In genomic region chr14:83483063-83483462, GRCh38 we compare ENCODE assay signal across 21 cellular contexts.
DNase-seq lines count a peak whose midpoint lies in the region; ATAC-seq, FAIRE-seq and TF ChIP-seq lines count a peak whose summit lies in the region.
"Had no signal": no experiment of that assay in that cellular context is flagged by ENCODE, and none has a peak within 500 bp of the region (broad histone marks: within the 10 kb centered on the region; RNA-seq: fewer than 3 reads in every experiment).

No MANE protein-coding gene starts in this region.

- H3K4me3 ChIP-seq in fibroblast of villous mesenchyme (ENCODE audit: low read depth, low read length) = no peak overlapping the region
- H3K4me3 ChIP-seq: adrenal gland, mucosa of descending colon, stomach, upper lobe of right lung had no signal

- ATAC-seq in HG02763 (IDR thresholded peaks at IDR 0.05; ENCODE audit: unreplicated experiment) = no peak
- ATAC-seq: effector memory CD8-positive, alpha-beta T cell; HCT116; mucosa of descending colon; T-cell; upper lobe of right lung had no signal

- no peak for TF ChIP-seq CTCF in fibroblast of villous mesenchyme (IDR thresholded peaks at IDR 0.05; ENCODE audit: insufficient read depth, low read depth, low read length)

- FAIRE-seq in HTR-8/SVneo (lab: Jason Lieb, UNC) = no peak
- FAIRE-seq: islet of Langerhans had no signal

- DNase-seq in HTR-8/SVneo (ENCODE audit: insufficient read length, low spot score) = peak; percentile 3
- peak; percentile 16 for DNase-seq in astrocyte of the hippocampus (ENCODE audit: low read depth, low spot score)
- DNase-seq in fibroblast of villous mesenchyme (ENCODE audit: low read depth) = peak; percentile 13
- peak; percentile 53 for DNase-seq in superior temporal gyrus (ENCODE audit: extremely low spot score)
- no peak for DNase-seq in NCI-H1092 treated with DMSO at 0.1 percent for 48 hours (lab: John Stamatoyannopoulos, UW)
- DNase-seq in NCI-H2196 (lab: John Stamatoyannopoulos, UW; ENCODE audit: unreplicated experiment) = no peak
- DNase-seq in NCI-H82 treated with DMSO at 0.1 percent for 48 hours (lab: John Stamatoyannopoulos, UW; ENCODE audit: unreplicated experiment) = no peak
- DNase-seq: activated CD8-positive, alpha-beta memory T cell treated with anti-CD3 and anti-CD28 coated beads, Interleukin-2, amount 50 U/mL, for 4 hours; activated effector memory CD4-positive, alpha-beta T cell treated with Interleukin-2 at 50 U/mL for 16 hours; adrenal gland; DMS79 treated with DMSO at 0.1 percent for 48 hours; effector memory CD8-positive, alpha-beta T cell; mucosa of descending colon; NCI-H1436; NCI-H526; stomach; T-cell; upper lobe of right lung had no signal

Comparison
In these comparisons a context has a peak if more than half of its experiments do, and no peak if none do; other contexts are left out.
1. DNase-seq: peak in HTR-8/SVneo (single experiment), astrocyte of the hippocampus (single experiment), fibroblast of villous mesenchyme (single experiment) and superior temporal gyrus (single experiment); none in NCI-H1092 treated with DMSO at 0.1 percent for 48 hours (single experiment), NCI-H2196 (single experiment) and NCI-H82 treated with DMSO at 0.1 percent for 48 hours (single experiment).